26 cellular contexts compared by ENCODE assay signal in genomic region chr20:4871486-4871885, GRCh38. TPM values are rescaled to one million over a fixed set of nuclear protein-coding genes. Genes with fewer than 3 reads are reported as not detected.
DNase-seq lines count a peak whose midpoint lies in the region; ATAC-seq, FAIRE-seq and TF ChIP-seq lines count a peak whose summit lies in the region.
"Had no signal": no experiment of that assay in that cellular context is flagged by ENCODE, and none has a peak within 500 bp of the region (broad histone marks: within the 10 kb centered on the region; RNA-seq: fewer than 3 reads in every experiment).

No MANE protein-coding gene starts in this region.

- H3K4me3 ChIP-seq in DOHH2 (ENCODE audit: low read length), result no peak overlapping the region
- no peak overlapping the region for H3K4me3 ChIP-seq in H1 (ENCODE audit: extremely low read depth in 1 of 4, insufficient read depth in 2 of 4, low read depth in 3 of 4, low read length in 4 of 4)
- H3K4me3 ChIP-seq in psoas muscle, result no peak overlapping the region

- H2BK120ac ChIP-seq in H1 (replicated peaks; ENCODE audit: low read depth, low read length), result no peak overlapping the region

- no peak overlapping the region for H3K4me3 Mint-ChIP-seq in CD14-positive monocyte
- H3K4me3 Mint-ChIP-seq: B cell; CD8-positive, alpha-beta memory T cell had no signal

- no peak overlapping the region for H3K14ac ChIP-seq in H1 (ENCODE audit: insufficient read length)

- H3K36me3 ChIP-seq in DOHH2 (ENCODE audit: control insufficient read depth, low read length), result peaks cover 72% of the 10 kb centered on the region
- peaks cover 0 to 8% (median 3%) of the 10 kb centered on the region in 4 experiments; a peak in 3 of 8 replicates for H3K36me3 ChIP-seq in H1 (ENCODE audit: control insufficient read depth in 2 of 4, insufficient read depth in 4 of 4, low read length in 3 of 4)
- peaks cover 3 to 62% of the 10 kb centered on the region in 2 donors for H3K36me3 ChIP-seq in psoas muscle (ENCODE audit: insufficient read depth in 1 of 2, low read depth in 1 of 2)

- H2BK12ac ChIP-seq in H1 (ENCODE audit: low read depth, low read length), result no peak overlapping the region

- H3K27ac ChIP-seq in DOHH2 (ENCODE audit: low read depth, low read length) (peak overlapping the region; percentile 18; the same call in 1 of the 2 replicates), H1 (ENCODE audit: low read depth, low read length) (0 out of 2 replicates have a peak overlapping the region, but pooled peaks have one; percentile 30), psoas muscle (no peak overlapping the region)
- H3K27ac ChIP-seq: C4-2B had no signal

- H3K27ac Mint-ChIP-seq in CD14-positive monocyte, result peak overlapping the region in 4 of 7 donors; percentile 2 to 86 (median 59)
- H3K27ac Mint-ChIP-seq: B cell had no signal

- H3K9me3 ChIP-seq in DOHH2 (ENCODE audit: control insufficient read depth, insufficient read depth, low read length), result no peaks in the 10 kb centered on the region
- no peaks in the 10 kb centered on the region for H3K9me3 ChIP-seq in H1 (ENCODE audit: insufficient read depth in 2 of 2, low read depth in 1 of 2, low read length in 1 of 2)
- H3K9me3 ChIP-seq in psoas muscle, result no peaks in the 10 kb centered on the region

- intact Hi-C loops in CD14-positive monocyte (cut with micrococcal nuclease) (no loop called here), sciatic nerve (cut with DNase I) (no loop called here), psoas muscle (cut with DNase I) (no loop called here)

- no peaks in the 10 kb centered on the region for H3K9me2 ChIP-seq in DOHH2 (replicated peaks; ENCODE audit: control insufficient read depth, low read length)

- H4K8ac ChIP-seq in H1 (ENCODE audit: extremely low read depth, insufficient read depth, low read length), result no peak overlapping the region

- H2BK5ac ChIP-seq in H1 (ENCODE audit: low read depth, low read length), result no peak overlapping the region; the same call in 1 of the 2 replicates

- peaks cover 86 to 92% of the 10 kb centered on the region in 2 donors for H3K36me3 Mint-ChIP-seq in CD14-positive monocyte

- no peaks in the 10 kb centered on the region for H3K9me3 Mint-ChIP-seq in CD14-positive monocyte
- H3K9me3 Mint-ChIP-seq: CD8-positive, alpha-beta memory T cell had no signal

- no peak for FAIRE-seq in H1 (lab: Jason Lieb, UNC)
- FAIRE-seq: GM18507, H54 had no signal

- no peak overlapping the region for H2AFZ ChIP-seq in H1 (ENCODE audit: low read length)

- WGBS in H1 (ENCODE audit: extremely low coverage in 1 of 2, insufficient coverage in 1 of 2, insufficient read length in 1 of 2, insufficient replicate concordance in 2 of 2, low coverage in 1 of 2, low lambda C conversion rate in 2 of 2, missing lambda C conversion rate in 1 of 2), 2 experiments, result 85% methylated on average over 6 of the region's 6 CpGs; no CpG with 5 or more reads in 1 of the 2 experiments
- WGBS in psoas muscle, 3 donors, result 94 to 96% (median 96%) methylated on average over 6 of the region's 6 CpGs

- H4K5ac ChIP-seq in H1 (ENCODE audit: insufficient read length, low read depth, low read length), result no peak overlapping the region

- no peak for TF ChIP-seq POLR2A in H1 (IDR thresholded peaks at IDR 0.05; ENCODE audit: control extremely low read depth in 1 of 2, low read depth in 2 of 2, low read length in 2 of 2)

- no peak overlapping the region for H3K23ac ChIP-seq in H1 (ENCODE audit: insufficient read length)

- H3K23me2 ChIP-seq in H1 (ENCODE audit: low read depth, low read length), result no peaks in the 10 kb centered on the region

- no peak for TF ChIP-seq EP300 in H1 (IDR thresholded peaks at IDR 0.05; ENCODE audit: borderline replicate concordance in 1 of 2, low read depth in 2 of 2, low read length in 2 of 2)

- H3K4me1 ChIP-seq in DOHH2 (ENCODE audit: control insufficient read depth, low read length) (peaks cover 30% of the 10 kb centered on the region), H1 (replicated peaks in 1 of 4; ENCODE audit: control insufficient read depth in 3 of 4, insufficient read depth in 4 of 4, low read length in 3 of 4) (no peaks in the 10 kb centered on the region), psoas muscle (no peaks in the 10 kb centered on the region)

- TF ChIP-seq CTCF in CD14-positive monocyte (IDR thresholded peaks at IDR 0.05) (no peak), DOHH2 (IDR thresholded peaks at IDR 0.05; ENCODE audit: low read depth, low read length, poor library complexity, severe bottlenecking) (no peak), H1 (IDR thresholded peaks at IDR 0.05; ENCODE audit: control extremely low read depth in 1 of 3, insufficient read depth in 1 of 3, low read depth in 1 of 3, low read length in 3 of 3) (no peak), psoas muscle (IDR thresholded peaks at IDR 0.05) (no peak)

- H3K27me3 Mint-ChIP-seq in CD14-positive monocyte (ENCODE audit: low read depth in 3 of 3), result peaks cover 0 to 4% (median 2%) of the 10 kb centered on the region in 3 donors
- H3K27me3 Mint-ChIP-seq: B cell had no signal

- peaks cover 3% of the 10 kb centered on the region for H3K4me1 Mint-ChIP-seq in CD14-positive monocyte

- no peak overlapping the region for H2BK15ac ChIP-seq in H1 (ENCODE audit: low read length)

- H3K18ac ChIP-seq in H1 (ENCODE audit: extremely low read depth, low read length), result no peak overlapping the region

- H3K79me2 ChIP-seq in DOHH2 (ENCODE audit: control insufficient read depth, low read length) (no peaks in the 10 kb centered on the region), H1 (ENCODE audit: control insufficient read depth in 1 of 2, insufficient read depth in 2 of 2, low read length in 2 of 2) (no peaks in the 10 kb centered on the region)

- H4K20me1 ChIP-seq in DOHH2 (ENCODE audit: control insufficient read depth, insufficient read depth, low read depth, low read length) (no peaks in the 10 kb centered on the region), H1 (replicated peaks in 1 of 2; ENCODE audit: control insufficient read depth in 1 of 2, insufficient read depth in 2 of 2, low read length in 2 of 2) (peaks cover 0 to 2% of the 10 kb centered on the region in 2 experiments)

- no peak overlapping the region for H3K4ac ChIP-seq in H1 (replicated peaks; ENCODE audit: insufficient read length, low read depth, low read length)

- CTCF ChIA-PET in H1 (lab: Charles Lee; ENCODE audit: partially characterized antibody), result interaction anchor here (1.2 kb wide), 1 partner anchor 8 kb away, joined by 3 read pairs; no protein-coding TSS in a partner anchor

- H3K27me3 ChIP-seq in DOHH2 (ENCODE audit: control insufficient read depth, low read length) (no peaks in the 10 kb centered on the region), H1 (replicated peaks in 1 of 4; ENCODE audit: control insufficient read depth in 3 of 4, extremely low read depth in 1 of 4, insufficient read depth in 3 of 4, low read length in 3 of 4) (no peaks in the 10 kb centered on the region), psoas muscle (ENCODE audit: insufficient read depth in 3 of 3, low read length in 2 of 3) (no peaks in the 10 kb centered on the region)

- DNase-seq in CD14-positive monocyte (ENCODE audit: low spot score), result no peak
- DNase-seq in H1 (ENCODE audit: low read depth in 1 of 2, low spot score in 2 of 2), result no peak
- no peak for DNase-seq in sciatic nerve (ENCODE audit: low spot score)
- no peak for DNase-seq in dermis blood vessel endothelial cell
- DNase-seq in psoas muscle, result no peak
- DNase-seq in COR-L47 (lab: John Stamatoyannopoulos, UW), result no peak
- DNase-seq: Calu3; CD8-positive, alpha-beta memory T cell; Karpas-422; NCI-H1092; NCI-H1417 treated with DMSO at 0.1 percent for 48 hours; NCI-H1694 treated with DMSO at 0.1 percent for 48 hours; NCI-H2081; NCI-H2171; NCI-H226; NCI-H524; NCI-H748 treated with DMSO at 0.1 percent for 48 hours; NK-92 treated with Interleukin-12 subunit alpha and Interleukin-12 subunit beta, amount 100 ng/mL, for 24 hours; PC-3 had no signal

- no peak for TF ChIP-seq RAD21 in H1 (IDR thresholded peaks at IDR 0.05 in 1 of 2, conservative IDR thresholded peaks at IDR 0.05 in 1 of 2; ENCODE audit: low read depth in 2 of 2, low read length in 2 of 2)

- H3K56ac ChIP-seq in H1 (replicated peaks; ENCODE audit: insufficient read length, low read depth, low read length), result no peak overlapping the region

- no peak overlapping the region for H4K91ac ChIP-seq in H1 (replicated peaks; ENCODE audit: insufficient read length, low read length)

- ATAC-seq in sciatic nerve (peak; percentile 26), psoas muscle (no peak), HG03097 (IDR thresholded peaks at IDR 0.05; ENCODE audit: low FRiP score, unreplicated experiment) (no peak)
- ATAC-seq: PC-3 had no signal

- no peak overlapping the region for H2BK20ac ChIP-seq in H1 (ENCODE audit: low read length)

- H3F3A ChIP-seq in DOHH2 (ENCODE audit: control insufficient read depth, insufficient read depth), result peaks cover 7% of the 10 kb centered on the region

- no peak overlapping the region for H3K9ac ChIP-seq in H1 (replicated peaks in 1 of 4; ENCODE audit: extremely low read depth in 1 of 4, low read depth in 3 of 4, low read length in 3 of 4)

- no peak overlapping the region for H2AK5ac ChIP-seq in H1 (ENCODE audit: low read depth, low read length)

- POLR2A ChIA-PET in H1 (lab: Charles Lee; ENCODE audit: partially characterized antibody), result no interaction called here

- H3K79me1 ChIP-seq in H1 (ENCODE audit: low read depth, low read length), result no peaks in the 10 kb centered on the region

- no peak overlapping the region; the same call in 1 of the 2 replicates for H3K4me2 ChIP-seq in DOHH2 (ENCODE audit: low read length)
- no peak overlapping the region for H3K4me2 ChIP-seq in H1 (ENCODE audit: insufficient read depth in 1 of 2, low read depth in 2 of 2, low read length in 2 of 2)

TF ChIP-seq in H1, 55 proteins besides CTCF, POLR2A, EP300 and RAD21:
- no peak for TF ChIP-seq TCF12 (IDR thresholded peaks at IDR 0.05; ENCODE audit: low read depth, low read length)
TF ChIP-seq in H1: peak in this region for 0.

RNA-seq across cellular contexts. Expression of gene RASSF2, which starts 48.1 kb away (rescaled TPM):
- polyA plus RNA-seq in CD14-positive monocyte, result 100 to 1,000 TPM; 167 to 214 TPM
- 9.0 and 9.5 TPM in 2 replicates for total RNA-seq in H1 (2021; fragmentation: NEBNext Ultra II Directional; extraction: Animal tissue kit (Norgen Biotek cat#: 25700))
- 4.1 and 4.9 TPM in 2 replicates for polyA plus RNA-seq in H1 (2011; rRNA removed)
- polyA plus RNA-seq in H1 (2011; cell fraction: cytosol; rRNA removed), result 5.0 TPM
- 4.7 TPM for polyA plus RNA-seq in H1 (2011; cell fraction: nucleus; rRNA removed)
- polyA plus RNA-seq in H1 (2012, experiment 1 of 2), result 5.3 to 7.8 TPM (median 6.5 TPM) in 4 replicates
- polyA plus RNA-seq in H1 (2012, experiment 2 of 2), result 2.8 TPM
- polyA plus RNA-seq in H1 (2013, experiment 1 of 2), result 4.9 TPM
- 5.5 TPM for polyA plus RNA-seq in H1 (2013, experiment 2 of 2)
- polyA minus RNA-seq in H1 (2011; rRNA and poly(A)+ RNA removed), result 8.7 and 12.3 TPM in 2 replicates
- polyA minus RNA-seq in H1 (2011; cell fraction: cytosol; rRNA and poly(A)+ RNA removed), result 5.4 TPM
- 5.3 TPM for polyA minus RNA-seq in H1 (2011; cell fraction: nucleus; rRNA and poly(A)+ RNA removed)
- 36.6 TPM for total RNA-seq in sciatic nerve
- total RNA-seq in dermis blood vessel endothelial cell, result 120 and 171 TPM in 2 replicates
- total RNA-seq in psoas muscle, result 1 to 10 TPM; 2.0 to 2.8 (median 2.2) TPM
- 1 to 10 TPM in 1 of 3 donors, under 1 TPM in 2; 0.34 to 1.3 (median 0.71) TPM for polyA plus RNA-seq in psoas muscle
- total RNA-seq: HT-29 had no signal
